Comparison of ENCODE assay signal across 1 cellular context in the genomic region with DNA sequence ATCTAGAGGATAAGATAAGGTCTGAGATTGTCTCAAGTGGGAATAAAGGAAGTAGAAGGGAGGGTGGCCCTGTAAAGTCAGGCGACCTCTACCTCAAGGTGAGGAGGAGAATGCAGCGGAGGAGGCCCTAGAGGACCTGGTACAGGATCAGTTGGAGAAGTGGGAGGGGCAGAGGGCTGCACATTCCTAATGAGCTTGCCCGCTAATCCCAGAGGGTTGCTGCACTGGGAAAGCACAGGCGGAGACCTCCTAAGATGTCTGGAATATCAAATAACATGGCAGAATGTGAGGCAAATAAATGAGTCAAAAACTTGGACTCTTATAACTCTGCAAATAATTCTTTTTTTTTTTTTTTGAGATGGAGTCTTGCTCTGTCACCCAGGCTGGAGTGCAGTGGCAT.
TF ChIP-seq lines count a peak whose summit lies in the region.

No MANE protein-coding gene starts in this region.

TF ChIP-seq in HepG2, 621 proteins besides CTCF, POLR2A, EP300 and RAD21 (continued from another document):
- TF ChIP-seq, protein P1, sequence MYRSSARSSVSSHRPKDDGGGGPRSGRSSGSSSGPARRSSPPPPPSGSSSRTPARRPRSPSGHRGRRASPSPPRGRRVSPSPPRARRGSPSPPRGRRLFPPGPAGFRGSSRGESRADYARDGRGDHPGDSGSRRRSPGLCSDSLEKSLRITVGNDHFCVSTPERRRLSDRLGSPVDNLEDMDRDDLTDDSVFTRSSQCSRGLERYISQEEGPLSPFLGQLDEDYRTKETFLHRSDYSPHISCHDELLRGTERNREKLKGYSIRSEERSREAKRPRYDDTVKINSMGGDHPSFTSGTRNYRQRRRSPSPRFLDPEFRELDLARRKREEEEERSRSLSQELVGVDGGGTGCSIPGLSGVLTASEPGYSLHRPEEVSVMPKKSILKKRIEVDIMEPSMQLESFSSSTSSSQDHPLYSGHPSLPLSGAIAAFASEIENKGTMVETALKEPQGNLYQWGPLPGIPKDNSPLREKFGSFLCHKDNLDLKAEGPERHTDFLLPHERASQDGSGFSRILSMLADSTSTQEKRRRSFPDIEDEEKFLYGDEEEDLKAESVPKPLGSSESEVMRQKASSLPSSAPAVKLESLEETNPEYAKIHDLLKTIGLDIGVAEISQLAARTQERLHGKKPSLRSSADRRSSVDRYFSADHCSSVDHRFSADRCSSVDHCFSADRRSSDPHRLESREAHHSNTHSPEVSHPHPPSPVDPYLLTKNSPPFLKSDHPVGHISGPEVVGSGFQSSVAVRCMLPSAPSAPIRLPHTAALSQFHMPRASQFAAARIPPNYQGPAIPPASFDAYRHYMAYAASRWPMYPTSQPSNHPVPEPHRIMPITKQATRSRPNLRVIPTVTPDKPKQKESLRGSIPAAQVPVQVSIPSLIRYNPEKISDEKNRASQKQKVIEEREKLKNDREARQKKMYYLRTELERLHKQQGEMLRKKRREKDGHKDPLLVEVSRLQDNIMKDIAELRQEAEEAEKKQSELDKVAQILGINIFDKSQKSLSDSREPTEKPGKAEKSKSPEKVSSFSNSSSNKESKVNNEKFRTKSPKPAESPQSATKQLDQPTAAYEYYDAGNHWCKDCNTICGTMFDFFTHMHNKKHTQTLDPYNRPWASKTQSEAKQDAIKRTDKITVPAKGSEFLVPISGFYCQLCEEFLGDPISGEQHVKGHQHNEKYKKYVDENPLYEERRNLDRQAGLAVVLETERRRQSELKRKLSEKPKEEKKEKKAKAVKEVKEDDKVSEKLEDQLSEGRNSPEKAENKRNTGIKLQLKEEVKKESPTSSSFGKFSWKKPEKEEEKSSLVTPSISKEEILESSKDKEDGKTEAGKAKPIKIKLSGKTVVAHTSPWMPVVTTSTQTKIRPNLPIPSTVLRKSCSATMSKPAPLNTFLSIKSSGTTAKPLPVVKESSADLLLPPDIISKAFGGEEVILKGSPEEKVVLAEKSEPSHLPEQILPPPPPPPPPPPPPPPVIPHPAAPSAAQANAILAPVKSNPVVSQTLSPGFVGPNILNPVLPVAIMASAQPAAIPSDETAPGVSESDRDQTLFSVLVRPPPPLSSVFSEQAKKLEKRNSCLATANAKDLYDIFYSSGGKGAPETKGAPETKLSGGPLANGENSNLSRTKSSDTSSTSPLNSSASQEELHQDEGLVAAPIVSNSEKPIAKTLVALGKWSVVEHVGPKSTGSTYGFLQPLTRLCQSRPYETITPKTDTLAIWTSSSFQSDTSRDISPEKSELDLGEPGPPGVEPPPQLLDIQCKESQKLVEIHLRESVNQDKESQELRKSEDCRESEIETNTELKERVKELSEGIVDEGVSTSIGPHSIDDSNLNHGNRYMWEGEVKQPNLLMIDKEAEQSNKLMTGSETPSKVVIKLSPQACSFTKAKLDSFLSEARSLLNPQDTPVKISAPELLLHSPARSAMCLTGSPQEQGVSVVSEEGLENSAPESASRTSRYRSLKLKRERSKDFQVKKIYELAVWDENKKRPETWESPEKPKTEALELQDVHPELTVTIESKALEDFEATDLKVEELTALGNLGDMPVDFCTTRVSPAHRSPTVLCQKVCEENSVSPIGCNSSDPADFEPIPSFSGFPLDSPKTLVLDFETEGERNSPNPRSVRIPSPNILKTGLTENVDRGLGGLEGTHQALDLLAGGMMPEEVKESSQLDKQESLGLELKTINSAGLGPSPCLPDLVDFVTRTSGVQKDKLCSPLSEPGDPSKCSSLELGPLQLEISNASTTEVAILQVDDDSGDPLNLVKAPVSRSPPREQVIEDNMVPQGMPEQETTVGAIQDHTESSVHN (CRISPR knock-in tag; IDR thresholded peaks at IDR 0.05) = no peak
